16 cellular contexts compared by ENCODE assay signal in the genomic region with DNA sequence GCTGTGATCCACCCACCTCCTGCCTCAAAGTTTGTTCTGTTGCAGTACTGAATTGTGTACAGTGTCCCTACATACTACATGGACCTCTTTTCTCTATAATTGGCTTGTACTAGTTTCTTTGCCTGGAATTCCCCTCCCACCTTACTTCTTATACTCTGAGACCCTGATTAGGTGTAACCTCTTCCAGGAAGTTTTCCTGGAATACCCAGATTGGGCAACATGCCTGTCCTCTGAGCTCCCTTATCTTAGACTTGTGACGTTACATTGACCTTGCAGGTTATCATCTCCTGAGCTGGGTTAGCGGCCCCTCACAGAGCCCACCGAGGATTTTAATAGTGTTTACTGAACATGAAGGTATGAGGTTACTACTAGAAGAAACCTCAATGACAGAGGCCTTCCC.
"Had no signal": no experiment of that assay in that cellular context is flagged by ENCODE, and none has a peak within 500 bp of the region (broad histone marks: within the 10 kb centered on the region; RNA-seq: fewer than 3 reads in every experiment).

No MANE protein-coding gene starts in this region.

- H3K36me3 ChIP-seq: tibial nerve had no signal

- H3K27ac ChIP-seq: skin epidermis had no signal

- H3K27me3 ChIP-seq: tibial nerve had no signal

- H3K9me3 ChIP-seq: psoas muscle, tibial nerve had no signal

- H3K4me3 ChIP-seq: psoas muscle, skin epidermis, tibial nerve had no signal

- FAIRE-seq: colon had no signal

- ATAC-seq: naive thymus-derived CD4-positive, alpha-beta T cell; sciatic nerve had no signal

- DNase-seq: cerebellar nuclear complex; dermis blood vessel endothelial cell; effector CD4-positive, alpha-beta T cell; foreskin melanocyte; hippocampal formation; kidney glomerular epithelial cell; naive thymus-derived CD4-positive, alpha-beta T cell; nephron progenitor cell; psoas muscle; retina; stimulated activated CD4-positive, alpha-beta T cell treated with anti-CD3 and anti-CD28 coated beads, Interleukin-12 subunit alpha, Interleukin-12 subunit beta, amount 100 ng/mL, for 4 hours; stimulated activated naive CD4-positive, alpha-beta T cell treated with Interleukin-2 at 50 U/mL for 16 hours had no signal
